Comparison of ENCODE assay signal across 11 cellular contexts in genomic region chr14:51844482-51844881, GRCh38. TPM values are rescaled to one million over a fixed set of nuclear protein-coding genes. Genes with fewer than 3 reads are reported as not detected.
DNase-seq lines count a peak whose midpoint lies in the region; ATAC-seq, FAIRE-seq and TF ChIP-seq lines count a peak whose summit lies in the region.
"Had no signal": no experiment of that assay in that cellular context is flagged by ENCODE, and none has a peak within 500 bp of the region (broad histone marks: within the 10 kb centered on the region; RNA-seq: fewer than 3 reads in every experiment).

No MANE protein-coding gene starts in this region.

- POLR2A ChIA-PET in H1 (lab: Charles Lee; ENCODE audit: partially characterized antibody), result no interaction called here

- 0 out of 2 replicates have a peak overlapping the region, but pooled peaks have one; percentile 84 for H2BK20ac ChIP-seq in H1 (ENCODE audit: low read length)

- no peak overlapping the region for H3K9ac ChIP-seq in H1 (replicated peaks in 1 of 4; ENCODE audit: extremely low read depth in 1 of 4, low read depth in 3 of 4, low read length in 3 of 4)
- H3K9ac ChIP-seq: parathyroid adenoma had no signal

- FAIRE-seq in H1 (lab: Jason Lieb, UNC), result no peak
- FAIRE-seq: islet of Langerhans had no signal

- H2BK120ac ChIP-seq in H1 (replicated peaks; ENCODE audit: low read depth, low read length), result no peak overlapping the region

- H3K4me3 ChIP-seq in H1 (ENCODE audit: extremely low read depth in 1 of 4, insufficient read depth in 2 of 4, low read depth in 3 of 4, low read length in 4 of 4), result no peak overlapping the region
- no peak overlapping the region for H3K4me3 ChIP-seq in MG63

- peak; percentile 39 for ATAC-seq in GM18511 (IDR thresholded peaks at IDR 0.05; ENCODE audit: unreplicated experiment)
- ATAC-seq in GM21576 (IDR thresholded peaks at IDR 0.05; ENCODE audit: unreplicated experiment), result peak; percentile 35
- peak; percentile 31 for ATAC-seq in HG03571 (IDR thresholded peaks at IDR 0.05; ENCODE audit: unreplicated experiment)
- no peak for ATAC-seq in GM21737 (IDR thresholded peaks at IDR 0.05; ENCODE audit: unreplicated experiment)
- ATAC-seq: HCT116 had no signal

- no peak overlapping the region for H3K4ac ChIP-seq in H1 (replicated peaks; ENCODE audit: insufficient read length, low read depth, low read length)

- 89% methylated on average over 4 of the region's 4 CpGs; no CpG with 5 or more reads in 1 of the 2 experiments for WGBS in H1 (ENCODE audit: extremely low coverage in 1 of 2, insufficient coverage in 1 of 2, insufficient read length in 1 of 2, insufficient replicate concordance in 2 of 2, low coverage in 1 of 2, low lambda C conversion rate in 2 of 2, missing lambda C conversion rate in 1 of 2), 2 experiments

- no peaks in the 10 kb centered on the region for H3K79me2 ChIP-seq in H1 (ENCODE audit: control insufficient read depth in 1 of 2, insufficient read depth in 2 of 2, low read length in 2 of 2)
- H3K79me2 ChIP-seq: parathyroid adenoma had no signal

- H3K4me2 ChIP-seq in H1 (ENCODE audit: insufficient read depth in 1 of 2, low read depth in 2 of 2, low read length in 2 of 2), result no peak overlapping the region

- peak overlapping the region; percentile 71; the same call in 1 of the 2 replicates for H2BK12ac ChIP-seq in H1 (ENCODE audit: low read depth, low read length)

- H3K9me3 ChIP-seq in H1 (ENCODE audit: insufficient read depth in 2 of 2, low read depth in 1 of 2, low read length in 1 of 2), result no peaks in the 10 kb centered on the region
- no peaks in the 10 kb centered on the region for H3K9me3 ChIP-seq in MG63

- H2AFZ ChIP-seq in H1 (ENCODE audit: low read length), result no peak overlapping the region
- H2AFZ ChIP-seq: parathyroid adenoma had no signal

- no peaks in the 10 kb centered on the region for H3K36me3 ChIP-seq in H1 (ENCODE audit: control insufficient read depth in 2 of 4, insufficient read depth in 4 of 4, low read length in 3 of 4)
- no peaks in the 10 kb centered on the region for H3K36me3 ChIP-seq in MG63

- H4K20me1 ChIP-seq in H1 (replicated peaks in 1 of 2; ENCODE audit: control insufficient read depth in 1 of 2, insufficient read depth in 2 of 2, low read length in 2 of 2), result no peaks in the 10 kb centered on the region

- no peaks in the 10 kb centered on the region for H3K79me1 ChIP-seq in H1 (ENCODE audit: low read depth, low read length)

- H4K8ac ChIP-seq in H1 (ENCODE audit: extremely low read depth, insufficient read depth, low read length), result no peak overlapping the region

- no peak for TF ChIP-seq EP300 in H1 (IDR thresholded peaks at IDR 0.05; ENCODE audit: borderline replicate concordance in 1 of 2, low read depth in 2 of 2, low read length in 2 of 2)

- no peak overlapping the region for H3K18ac ChIP-seq in H1 (ENCODE audit: extremely low read depth, low read length)

- DNase-seq in H1 (ENCODE audit: low read depth in 1 of 2, low spot score in 2 of 2) (no peak), caudate nucleus (lab: John Stamatoyannopoulos, UW) (no peak), dedifferentiated amniotic fluid mesenchymal stem cell (ENCODE audit: extremely low spot score) (no peak), MG63 (no peak)

- H2BK15ac ChIP-seq in H1 (ENCODE audit: low read length), result 0 out of 2 replicates have a peak overlapping the region, but pooled peaks have one; percentile 53

- no peak overlapping the region for H4K91ac ChIP-seq in H1 (replicated peaks; ENCODE audit: insufficient read length, low read length)

- no peaks in the 10 kb centered on the region for H3K27me3 ChIP-seq in H1 (replicated peaks in 1 of 4; ENCODE audit: control insufficient read depth in 3 of 4, extremely low read depth in 1 of 4, insufficient read depth in 3 of 4, low read length in 3 of 4)
- H3K27me3 ChIP-seq in MG63, result no peaks in the 10 kb centered on the region

- no peak overlapping the region for H3K56ac ChIP-seq in H1 (replicated peaks; ENCODE audit: insufficient read length, low read depth, low read length)

- no peak overlapping the region for H2AK5ac ChIP-seq in H1 (ENCODE audit: low read depth, low read length)

- H3K14ac ChIP-seq in H1 (ENCODE audit: insufficient read length), result no peak overlapping the region

- H4K5ac ChIP-seq in H1 (ENCODE audit: insufficient read length, low read depth, low read length), result no peak overlapping the region

- H2BK5ac ChIP-seq in H1 (ENCODE audit: low read depth, low read length), result no peak overlapping the region

- TF ChIP-seq POLR2A in H1 (IDR thresholded peaks at IDR 0.05; ENCODE audit: control extremely low read depth in 1 of 2, low read depth in 2 of 2, low read length in 2 of 2), result no peak

- TF ChIP-seq RAD21 in H1 (IDR thresholded peaks at IDR 0.05 in 1 of 2, conservative IDR thresholded peaks at IDR 0.05 in 1 of 2; ENCODE audit: low read depth in 2 of 2, low read length in 2 of 2), result no peak

- CTCF ChIA-PET in H1 (lab: Charles Lee; ENCODE audit: partially characterized antibody), result interaction anchor here (0.7 to 1.2 kb wide), 2 partner anchors 14 to 134 kb away, joined by 3 to 4 read pairs; no protein-coding TSS in a partner anchor

- H3K4me1 ChIP-seq in H1 (replicated peaks in 1 of 4; ENCODE audit: control insufficient read depth in 3 of 4, insufficient read depth in 4 of 4, low read length in 3 of 4), result peaks cover 5 to 14% (median 10%) of the 10 kb centered on the region in 4 experiments
- H3K4me1 ChIP-seq: parathyroid adenoma had no signal

- peaks cover 8% of the 10 kb centered on the region for H3K23me2 ChIP-seq in H1 (ENCODE audit: low read depth, low read length)

- H3K23ac ChIP-seq in H1 (ENCODE audit: insufficient read length), result no peak overlapping the region

- H3K27ac ChIP-seq in H1 (ENCODE audit: low read depth, low read length), result no peak overlapping the region
- H3K27ac ChIP-seq in caudate nucleus (ENCODE audit: low read depth, low read length), result no peak overlapping the region
- H3K27ac ChIP-seq: parathyroid adenoma had no signal

- no peak for TF ChIP-seq CTCF in H1 (IDR thresholded peaks at IDR 0.05; ENCODE audit: control extremely low read depth in 1 of 3, insufficient read depth in 1 of 3, low read depth in 1 of 3, low read length in 3 of 3)

TF ChIP-seq in H1, 55 proteins besides CTCF, POLR2A, EP300 and RAD21:
- TF ChIP-seq KDM5A (IDR thresholded peaks at IDR 0.05; ENCODE audit: low read length), result no peak
- TF ChIP-seq RNF2 (IDR thresholded peaks at IDR 0.05; ENCODE audit: borderline replicate concordance, low read depth, low read length, missing control alignments, poor library complexity, severe bottlenecking), result no peak
- TF ChIP-seq SP2 (IDR thresholded peaks at IDR 0.05; ENCODE audit: low read length), result no peak
- no peak for TF ChIP-seq CHD1 (IDR thresholded peaks at IDR 0.05; ENCODE audit: low read depth, low read length)
- TF ChIP-seq GTF2F1 (IDR thresholded peaks at IDR 0.05; ENCODE audit: borderline replicate concordance, low read depth, low read length), result no peak
- TF ChIP-seq BACH1 (IDR thresholded peaks at IDR 0.05; ENCODE audit: low read length), result no peak
- TF ChIP-seq RFX5 (IDR thresholded peaks at IDR 0.05; ENCODE audit: borderline replicate concordance, low read depth, low read length), result no peak
- no peak for TF ChIP-seq CREB1 (IDR thresholded peaks at IDR 0.05)
TF ChIP-seq in H1: peak in this region for 0.

RNA-seq across cellular contexts. Expression of gene GNG2, which starts 15.9 kb away (rescaled TPM):
- total RNA-seq in H1 (2021; fragmentation: NEBNext Ultra II Directional; extraction: Animal tissue kit (Norgen Biotek cat#: 25700)), result 17.9 and 18.5 TPM in 2 replicates
- 5.5 and 8.2 TPM in 2 replicates for polyA plus RNA-seq in H1 (2011; rRNA removed)
- polyA plus RNA-seq in H1 (2011; cell fraction: cytosol; rRNA removed), result 8.5 TPM
- 5.6 TPM for polyA plus RNA-seq in H1 (2011; cell fraction: nucleus; rRNA removed)
- 8.2 to 18.2 TPM (median 10.6 TPM) in 4 replicates for polyA plus RNA-seq in H1 (2012, experiment 1 of 2)
- polyA plus RNA-seq in H1 (2012, experiment 2 of 2), result 2.6 TPM
- 11.2 TPM for polyA plus RNA-seq in H1 (2013, experiment 1 of 2)
- 10.7 TPM for polyA plus RNA-seq in H1 (2013, experiment 2 of 2)
- polyA minus RNA-seq in H1 (2011; rRNA and poly(A)+ RNA removed), result 9.3 and 15.9 TPM in 2 replicates
- 6.2 TPM for polyA minus RNA-seq in H1 (2011; cell fraction: cytosol; rRNA and poly(A)+ RNA removed)
- polyA minus RNA-seq in H1 (2011; cell fraction: nucleus; rRNA and poly(A)+ RNA removed), result 14.6 TPM
- total RNA-seq in MG63 (2014; rRNA removed; shearing (Covaris generic); ENCODE audit: low replicate concordance), result 5.4 and 6.9 TPM in 2 replicates
